Comparison of ENCODE assay signal across 24 cellular contexts in genomic region chr12:105454688-105455087, GRCh38.
DNase-seq lines count a peak whose midpoint lies in the region; ATAC-seq and TF ChIP-seq lines count a peak whose summit lies in the region.
"Had no signal": no experiment of that assay in that cellular context is flagged by ENCODE, and none has a peak within 500 bp of the region (broad histone marks: within the 10 kb centered on the region; RNA-seq: fewer than 3 reads in every experiment).

No MANE protein-coding gene starts in this region.

- H4K20me1 ChIP-seq in mammary epithelial cell (ENCODE audit: insufficient read depth, low read length), result no peaks in the 10 kb centered on the region

- H3K27ac ChIP-seq in mammary epithelial cell (ENCODE audit: insufficient read depth, low read depth, low read length), result no peak overlapping the region
- H3K27ac ChIP-seq in VCaP, result peak overlapping the region; percentile 45; the same call in 1 of the 2 replicates
- H3K27ac ChIP-seq in neuronal stem cell (replicated peaks; ENCODE audit: low read length), result no peak overlapping the region
- H3K27ac ChIP-seq: 22Rv1, Peyer's patch, SK-N-MC had no signal

- POLR2A ChIA-PET in MCF 10A (lab: Yijun Ruan, JAX), result no interaction called here

- in situ Hi-C loops in mammary epithelial cell (cut with MboI; ENCODE audit: low sequenced_read_pairs in 2 of 2), result no loop called here

- no peak overlapping the region for H3K4me3 Mint-ChIP-seq in MCF 10A (ENCODE audit: unreplicated experiment)
- H3K4me3 Mint-ChIP-seq: B cell; CD14-positive monocyte; CD8-positive, alpha-beta memory T cell had no signal

- H3K18ac ChIP-seq in neuronal stem cell (ENCODE audit: low read length), result no peak overlapping the region

- no peak overlapping the region for H3K4ac ChIP-seq in neuronal stem cell (ENCODE audit: low read length)

- H3K27me3 ChIP-seq in mammary epithelial cell (ENCODE audit: insufficient read depth, low read length) (no peaks in the 10 kb centered on the region), neuronal stem cell (ENCODE audit: control insufficient read depth in 3 of 3, insufficient read depth in 3 of 3, low read depth in 1 of 3, low read length in 3 of 3) (no peaks in the 10 kb centered on the region)
- H3K27me3 ChIP-seq: Peyer's patch had no signal

- no peak overlapping the region for H3K14ac ChIP-seq in neuronal stem cell (ENCODE audit: low read length)

- H3K36me3 ChIP-seq in mammary epithelial cell (ENCODE audit: insufficient read depth, low read length), result no peaks in the 10 kb centered on the region
- H3K36me3 ChIP-seq in neuronal stem cell (replicated peaks in 1 of 2; ENCODE audit: control insufficient read depth in 2 of 2, insufficient read depth in 2 of 2, low read length in 2 of 2), result no peaks in the 10 kb centered on the region
- H3K36me3 ChIP-seq: Peyer's patch had no signal

- H3K9ac ChIP-seq in mammary epithelial cell (ENCODE audit: insufficient read depth, low read length) (no peak overlapping the region), neuronal stem cell (ENCODE audit: low read depth, low read length, poor library complexity) (peak overlapping the region; percentile 7)

- H2AFZ ChIP-seq in mammary epithelial cell (ENCODE audit: low read depth, low read length), result peak overlapping the region; percentile 35
- H2AFZ ChIP-seq in neuronal stem cell (ENCODE audit: low read length), result no peak overlapping the region

- no peak overlapping the region for H3K4me2 ChIP-seq in mammary epithelial cell (ENCODE audit: insufficient read depth, low read depth, low read length)
- H3K4me2 ChIP-seq in neuronal stem cell (ENCODE audit: insufficient read depth, low read length, poor library complexity, severe bottlenecking), result no peak overlapping the region

- DNase-seq in mammary epithelial cell (no peak), MCF 10A (ENCODE audit: unreplicated experiment) (no peak), neuronal stem cell (ENCODE audit: low spot score) (no peak), left ventricle myocardium superior (no peak), NCI-H446 treated with DMSO at 0.1 percent for 48 hours (lab: John Stamatoyannopoulos, UW) (no peak)
- DNase-seq in activated T-cell treated with anti-CD3 and anti-CD28 coated beads, Interleukin-2, amount 50 U/mL, for 1 hour, result no peak
- DNase-seq in central memory CD4-positive, alpha-beta T cell, result no peak
- DNase-seq: Calu3; CD8-positive, alpha-beta memory T cell; DMS79 treated with DMSO at 0.1 percent for 48 hours; HCEC 1CT; Karpas-422; MV-4-11; NCI-H1105; NCI-H187 treated with DMSO at 0.1 percent for 48 hours; NCI-H345; Peyer's patch; SIG-M5 had no signal

- H2BK12ac ChIP-seq in neuronal stem cell (ENCODE audit: low read length), result no peak overlapping the region

- TF ChIP-seq CTCF in mammary epithelial cell (conservative IDR thresholded peaks at IDR 0.05 in 1 of 2, IDR thresholded peaks at IDR 0.05 in 1 of 2; ENCODE audit: extremely low read depth in 1 of 2, insufficient read depth in 1 of 2, low read depth in 1 of 2, low read length in 2 of 2) (no peak), MCF 10A (IDR thresholded peaks at IDR 0.05; ENCODE audit: unreplicated experiment) (no peak), VCaP (conservative IDR thresholded peaks at IDR 0.05) (no peak)

- H2AK5ac ChIP-seq in neuronal stem cell (ENCODE audit: low read depth, low read length), result no peak overlapping the region

- no peak for ATAC-seq in left ventricle myocardium superior
- ATAC-seq: HepG2 had no signal

- H4K91ac ChIP-seq in neuronal stem cell (ENCODE audit: low read depth, low read length, poor library complexity), result no peak overlapping the region

- H4K8ac ChIP-seq in neuronal stem cell (ENCODE audit: low read depth, low read length), result no peak overlapping the region

- H2BK120ac ChIP-seq in neuronal stem cell (ENCODE audit: low read depth, low read length), result no peak overlapping the region

- dilution Hi-C loops in mammary epithelial cell (cut with HindIII; ENCODE audit: low sequenced_read_pairs), result no loop called here

- H3K4me1 Mint-ChIP-seq in MCF 10A (ENCODE audit: insufficient read depth, unreplicated experiment), result no peaks in the 10 kb centered on the region
- H3K4me1 Mint-ChIP-seq: B cell; CD14-positive monocyte; CD8-positive, alpha-beta memory T cell had no signal

- no peaks in the 10 kb centered on the region for H3K79me2 ChIP-seq in mammary epithelial cell (ENCODE audit: insufficient read depth, low read length)

- no peak overlapping the region for H2BK5ac ChIP-seq in neuronal stem cell (ENCODE audit: low read length)

- CTCF ChIA-PET in mammary epithelial cell (lab: Charles Lee; ENCODE audit: low non-redundant PET) (no interaction called here), MCF 10A (lab: Yijun Ruan, JAX) (interaction anchor here (0.7 to 1.1 kb wide), 2 partner anchors 244 to 682 kb away, joined by 3 read pairs; no protein-coding TSS in a partner anchor)

- no peak overlapping the region for H2BK15ac ChIP-seq in neuronal stem cell (ENCODE audit: low read length)

- H3K4me1 ChIP-seq in mammary epithelial cell (ENCODE audit: insufficient read depth, low read length) (no peaks in the 10 kb centered on the region), neuronal stem cell (ENCODE audit: control insufficient read depth in 2 of 2, insufficient read depth in 1 of 2, low read depth in 1 of 2, low read length in 2 of 2) (peaks cover 0 to under 1% of the 10 kb centered on the region in 2 donors)
- H3K4me1 ChIP-seq: Peyer's patch had no signal

- WGBS in mammary epithelial cell (ENCODE audit: low coverage, missing lambda C conversion rate), result 56% methylated on average over 4 of the region's 4 CpGs
- no CpG with 5 or more reads among the region's 4 CpGs for WGBS in neuronal stem cell (ENCODE audit: extremely low coverage in 2 of 2, insufficient read length in 2 of 2, insufficient replicate concordance in 1 of 2), 2 donors

- H3K4me3 ChIP-seq in mammary epithelial cell (replicated peaks in 1 of 3; ENCODE audit: insufficient read depth in 1 of 3, low read depth in 2 of 3, low read length in 3 of 3) (no peak overlapping the region), neuronal stem cell (ENCODE audit: low read length in 2 of 2) (no peak overlapping the region)
- H3K4me3 ChIP-seq: Peyer's patch, SK-N-MC had no signal

- H3K27me3 Mint-ChIP-seq in MCF 10A (ENCODE audit: insufficient read depth, unreplicated experiment), result no peaks in the 10 kb centered on the region

- peaks cover 18% of the 10 kb centered on the region for H3K9me3 Mint-ChIP-seq in MCF 10A (ENCODE audit: unreplicated experiment)

- H3K23ac ChIP-seq in neuronal stem cell (ENCODE audit: low read depth, low read length, poor library complexity), result no peak overlapping the region

- H3K36me3 Mint-ChIP-seq in MCF 10A (ENCODE audit: insufficient read depth, unreplicated experiment), result no peaks in the 10 kb centered on the region
- H3K36me3 Mint-ChIP-seq: CD14-positive monocyte; CD8-positive, alpha-beta memory T cell had no signal

- no peaks in the 10 kb centered on the region for H3K9me3 ChIP-seq in mammary epithelial cell (replicated peaks; ENCODE audit: insufficient read depth, low read length)
- peaks cover 0 to 7% of the 10 kb centered on the region in 2 donors for H3K9me3 ChIP-seq in neuronal stem cell (replicated peaks in 1 of 2; ENCODE audit: control insufficient read depth in 2 of 2, insufficient read depth in 1 of 2, low read depth in 1 of 2, low read length in 2 of 2)
- H3K9me3 ChIP-seq: Peyer's patch had no signal

- intact Hi-C loops in mammary epithelial cell (cut with micrococcal nuclease) (no loop called here), MCF 10A (cut with micrococcal nuclease) (no loop called here), left ventricle myocardium superior (cut with micrococcal nuclease) (no loop called here)

- H3K27ac Mint-ChIP-seq in MCF 10A (ENCODE audit: low read depth, unreplicated experiment), result no peak overlapping the region
- H3K27ac Mint-ChIP-seq: B cell; CD14-positive monocyte; CD8-positive, alpha-beta memory T cell had no signal

- H3K79me1 ChIP-seq in neuronal stem cell (ENCODE audit: low read depth, low read length), result no peaks in the 10 kb centered on the region

- BruUV-seq in mammary epithelial cell (replicated peaks; lab: Mats Ljungman, UMichigan) (no TSS peak), MCF 10A (replicated peaks; lab: Mats Ljungman, UMichigan) (no TSS peak)
